In the genomic region with DNA sequence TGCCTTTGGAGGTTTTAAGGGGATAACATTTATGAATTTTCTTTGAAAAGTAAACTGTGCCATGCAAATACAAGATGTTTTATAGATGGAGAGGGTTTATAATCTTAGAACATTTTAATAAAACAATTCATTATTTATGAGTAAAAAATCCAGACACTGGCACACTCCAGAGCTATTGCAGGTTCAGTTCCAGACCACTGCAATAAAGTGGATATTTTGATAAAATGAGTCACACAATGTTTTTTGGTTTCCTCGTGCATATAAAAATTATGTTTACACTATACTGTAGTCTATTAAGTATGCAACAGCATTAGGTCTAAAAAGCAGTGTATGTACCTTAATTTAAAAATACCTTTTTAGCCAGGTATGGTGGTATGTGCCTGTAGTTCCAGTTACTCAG, we compare ENCODE assay signal across 33 cellular contexts.
A peak's percentile ranks its signal among the peaks of the same experiment; 100 is the strongest.
DNase-seq lines count a peak whose midpoint lies in the region; ATAC-seq and TF ChIP-seq lines count a peak whose summit lies in the region.
"Had no signal": no experiment of that assay in that cellular context is flagged by ENCODE, and none has a peak within 500 bp of the region (broad histone marks: within the 10 kb centered on the region; RNA-seq: fewer than 3 reads in every experiment).

No MANE protein-coding gene starts in this region.

- TF ChIP-seq EP300 in sigmoid colon (IDR thresholded peaks at IDR 0.05), result no peak

- H3K9ac ChIP-seq in PC-3 (ENCODE audit: low read length) (no peak overlapping the region), rectal smooth muscle tissue (ENCODE audit: low read length) (no peak overlapping the region)
- H3K9ac ChIP-seq: BLaER1; BLaER1 treated with 17β-estradiol and CSF1 and Interleukin-3, amounts not matched to agents 10 nM and 100 nM had no signal

- H3K27me3 ChIP-seq in PC-3 (ENCODE audit: low read length), result no peaks in the 10 kb centered on the region
- H3K27me3 ChIP-seq in rectal smooth muscle tissue (ENCODE audit: control insufficient read depth, insufficient read depth, low read length), result no peaks in the 10 kb centered on the region
- H3K27me3 ChIP-seq in sigmoid colon, result no peaks in the 10 kb centered on the region
- H3K27me3 ChIP-seq: BE2C; BLaER1; BLaER1 treated with 17β-estradiol and CSF1 and Interleukin-3, amounts not matched to agents 10 nM and 100 nM had no signal

- CTCF ChIA-PET in PC-3 (lab: Charles Lee), result interaction anchor here (0.8 to 1.0 kb wide), 2 partner anchors 70 to 212 kb away, joined by 3 read pairs; no protein-coding TSS in a partner anchor

- H3K9me3 Mint-ChIP-seq in glutamatergic neuron (ENCODE audit: unreplicated experiment), result peaks cover 1% of the 10 kb centered on the region
- H3K9me3 Mint-ChIP-seq in activated naive CD8-positive, alpha-beta T cell treated with anti-CD3 and anti-CD28 coated beads for 36 hours, result no peaks in the 10 kb centered on the region
- H3K9me3 Mint-ChIP-seq: CD4-positive, alpha-beta T cell; CD8-positive, alpha-beta memory T cell; CD8-positive, alpha-beta T cell had no signal

- no peak for DNase-seq in PC-3
- DNase-seq in sigmoid colon, result no peak
- DNase-seq in stimulated activated CD4-positive, alpha-beta T cell treated with anti-CD3 and anti-CD28 coated beads, Interleukin-1b, Interleukin-23, amount 100 ng/mL, for 48 hours, result no peak
- DNase-seq in glutamatergic neuron, result no peak
- DNase-seq in activated naive CD8-positive, alpha-beta T cell treated with anti-CD3 and anti-CD28 coated beads for 36 hours, result no peak
- DNase-seq: 8988T; ACHN; AML-193; BE2C; C1 segment of cervical spinal cord; Caco-2; Calu3; CD4-positive, alpha-beta memory T cell; CD4-positive, alpha-beta T cell; CD4-positive, CD25-positive, alpha-beta regulatory T cell; CD8-positive, alpha-beta memory T cell; CD8-positive, alpha-beta T cell; COR-L47; DMS 273 treated with DMSO at 0.1 percent for 48 hours; DMS153; DMS53; DMS79; DMS79 treated with DMSO at 0.1 percent for 48 hours; DND-41; EL had no signal

- 21 to 27% methylated on average over 1 of the region's 1 CpG for WGBS in sigmoid colon, 2 donors

- H3K36me3 ChIP-seq in PC-3 (ENCODE audit: low read depth, low read length) (no peaks in the 10 kb centered on the region), rectal smooth muscle tissue (ENCODE audit: control insufficient read depth, insufficient read depth, low read length) (no peaks in the 10 kb centered on the region), sigmoid colon (no peaks in the 10 kb centered on the region)
- H3K36me3 ChIP-seq: BE2C; BLaER1; BLaER1 treated with 17β-estradiol and CSF1 and Interleukin-3, amounts not matched to agents 10 nM and 100 nM had no signal

- ATAC-seq in PC-3, result peak; percentile 86
- ATAC-seq: A549; CD8-positive, alpha-beta T cell had no signal

- POLR2A ChIA-PET in PC-3 (lab: Charles Lee; ENCODE audit: unreplicated experiment), result no interaction called here

- no peak overlapping the region for H3K4me3 Mint-ChIP-seq in glutamatergic neuron (ENCODE audit: unreplicated experiment)
- H3K4me3 Mint-ChIP-seq in activated naive CD8-positive, alpha-beta T cell treated with anti-CD3 and anti-CD28 coated beads for 36 hours, result no peak overlapping the region
- H3K4me3 Mint-ChIP-seq: B cell; CD14-positive monocyte; CD4-positive, alpha-beta memory T cell; CD4-positive, alpha-beta T cell; CD4-positive, CD25-positive, alpha-beta regulatory T cell; CD8-positive, alpha-beta memory T cell; CD8-positive, alpha-beta T cell had no signal

- H3F3A ChIP-seq in PC-3 (ENCODE audit: low read length, unreplicated experiment), result no peaks in the 10 kb centered on the region

- H3K9me3 ChIP-seq in PC-3 (ENCODE audit: low read length) (no peaks in the 10 kb centered on the region), sigmoid colon (no peaks in the 10 kb centered on the region)
- H3K9me3 ChIP-seq: A549, BE2C, Caco-2 had no signal

- H3K36me3 Mint-ChIP-seq in glutamatergic neuron (ENCODE audit: unreplicated experiment), result peaks cover 12% of the 10 kb centered on the region
- H3K36me3 Mint-ChIP-seq in activated naive CD8-positive, alpha-beta T cell treated with anti-CD3 and anti-CD28 coated beads for 36 hours, result no peaks in the 10 kb centered on the region
- H3K36me3 Mint-ChIP-seq: CD14-positive monocyte; CD4-positive, CD25-positive, alpha-beta regulatory T cell; CD8-positive, alpha-beta T cell had no signal

- no peaks in the 10 kb centered on the region for H3K4me1 Mint-ChIP-seq in glutamatergic neuron (ENCODE audit: low read depth, unreplicated experiment)
- no peaks in the 10 kb centered on the region for H3K4me1 Mint-ChIP-seq in activated naive CD8-positive, alpha-beta T cell treated with anti-CD3 and anti-CD28 coated beads for 36 hours
- H3K4me1 Mint-ChIP-seq: CD4-positive, alpha-beta memory T cell; CD4-positive, CD25-positive, alpha-beta regulatory T cell; CD8-positive, alpha-beta memory T cell had no signal

- no peak overlapping the region for H3K27ac Mint-ChIP-seq in glutamatergic neuron (ENCODE audit: unreplicated experiment)
- no peak overlapping the region for H3K27ac Mint-ChIP-seq in activated naive CD8-positive, alpha-beta T cell treated with anti-CD3 and anti-CD28 coated beads for 36 hours
- H3K27ac Mint-ChIP-seq: B cell; CD14-positive monocyte; CD4-positive, alpha-beta memory T cell; CD4-positive, alpha-beta T cell; CD4-positive, CD25-positive, alpha-beta regulatory T cell; CD8-positive, alpha-beta memory T cell; CD8-positive, alpha-beta T cell had no signal

- H3K4me2 ChIP-seq in PC-3 (ENCODE audit: low read length), result no peak overlapping the region
- H3K4me2 ChIP-seq: A549; BLaER1; BLaER1 treated with 17β-estradiol and CSF1 and Interleukin-3, amounts not matched to agents 10 nM and 100 nM had no signal

- no peak overlapping the region for H3K4me3 ChIP-seq in PC-3 (ENCODE audit: low read length)
- H3K4me3 ChIP-seq in rectal smooth muscle tissue (ENCODE audit: low read length), result no peak overlapping the region
- no peak overlapping the region for H3K4me3 ChIP-seq in sigmoid colon
- H3K4me3 ChIP-seq: A549; BLaER1; BLaER1 treated with 17β-estradiol and CSF1 and Interleukin-3, amounts not matched to agents 10 nM and 100 nM had no signal

- H3K4me1 ChIP-seq in PC-3 (ENCODE audit: insufficient read depth, low read length) (no peaks in the 10 kb centered on the region), rectal smooth muscle tissue (ENCODE audit: control insufficient read depth, insufficient read depth, low read length) (peaks cover 6% of the 10 kb centered on the region), sigmoid colon (peaks cover 0 to 48% (median 40%) of the 10 kb centered on the region in 4 donors)
- H3K4me1 ChIP-seq: A549, BE2C, Caco-2 had no signal

- H2AFZ ChIP-seq in PC-3 (ENCODE audit: low read length), result no peak overlapping the region

- H3K79me2 ChIP-seq in PC-3 (ENCODE audit: low read length), result no peaks in the 10 kb centered on the region

- no peaks in the 10 kb centered on the region for H3K27me3 Mint-ChIP-seq in glutamatergic neuron (ENCODE audit: unreplicated experiment)
- peaks cover 26% of the 10 kb centered on the region for H3K27me3 Mint-ChIP-seq in activated naive CD8-positive, alpha-beta T cell treated with anti-CD3 and anti-CD28 coated beads for 36 hours

- H4K20me1 ChIP-seq in PC-3 (ENCODE audit: low read length), result no peaks in the 10 kb centered on the region
- H4K20me1 ChIP-seq: BLaER1; BLaER1 treated with 17β-estradiol and CSF1 and Interleukin-3, amounts not matched to agents 10 nM and 100 nM had no signal

- H3K27ac ChIP-seq in PC-3 (ENCODE audit: low read length), result no peak overlapping the region
- peak overlapping the region; percentile 38 for H3K27ac ChIP-seq in rectal smooth muscle tissue (ENCODE audit: low read depth, low read length)
- H3K27ac ChIP-seq in sigmoid colon, result peak overlapping the region in 3 of 4 donors; percentile 55 to 66 (median 65)
- H3K27ac ChIP-seq: 22Rv1; A549; BLaER1; BLaER1 treated with 17β-estradiol and CSF1 and Interleukin-3, amounts not matched to agents 10 nM and 100 nM; C4-2B had no signal

- TF ChIP-seq CTCF in PC-3 (conservative IDR thresholded peaks at IDR 0.05; ENCODE audit: low read depth, low read length), result no peak
- TF ChIP-seq CTCF in sigmoid colon (IDR thresholded peaks at IDR 0.05), result no peak
- no peak for TF ChIP-seq CTCF in glutamatergic neuron (IDR thresholded peaks at IDR 0.05; ENCODE audit: partially characterized antibody, unreplicated experiment)

- H3K9me2 ChIP-seq in PC-3 (replicated peaks; ENCODE audit: low read length), result no peaks in the 10 kb centered on the region

- no TSS peak for BruUV-seq in PC-3 (replicated peaks; lab: Mats Ljungman, UMichigan)

- TF ChIP-seq POLR2A in sigmoid colon (IDR thresholded peaks at IDR 0.05), result no peak

- intact Hi-C loops in PC-3 (cut with micrococcal nuclease), result no loop called here
- intact Hi-C loops in sigmoid colon (cut with DNase I), result no loop called here
